ENCODE assay signal across 14 cellular contexts in genomic region chr12:93061414-93062099, GRCh38.
A peak's percentile ranks its signal among the peaks of the same experiment; 100 is the strongest.
DNase-seq lines count a peak whose midpoint lies in the region; TF ChIP-seq lines count a peak whose summit lies in the region.
"Had no signal": no experiment of that assay in that cellular context is flagged by ENCODE, and none has a peak within 500 bp of the region (broad histone marks: within the 10 kb centered on the region; RNA-seq: fewer than 3 reads in every experiment).

No MANE protein-coding gene starts in this region.

- no peaks in the 10 kb centered on the region for H3K27me3 Mint-ChIP-seq in Caco-2 (ENCODE audit: insufficient read depth, unreplicated experiment)

- H3K9me3 ChIP-seq in muscle layer of duodenum (ENCODE audit: control insufficient read depth in 1 of 2, low read length in 2 of 2): no peaks in the 10 kb centered on the region
- no peaks in the 10 kb centered on the region for H3K9me3 ChIP-seq in uterus
- no peaks in the 10 kb centered on the region for H3K9me3 ChIP-seq in spleen
- no peaks in the 10 kb centered on the region for H3K9me3 ChIP-seq in suprapubic skin
- H3K9me3 ChIP-seq in Caco-2: 0 out of 2 replicates have a peak, but pooled peaks cover 4% of the 10 kb centered on the region
- H3K9me3 ChIP-seq: A549, tibial nerve had no signal

- H3K4me1 Mint-ChIP-seq in Caco-2 (ENCODE audit: low read depth, unreplicated experiment): peaks cover 36% of the 10 kb centered on the region

- peak; percentile 12 for DNase-seq in NCI-H82 (lab: John Stamatoyannopoulos, UW)
- no peak for DNase-seq in NCI-H82 treated with DMSO at 0.1 percent for 48 hours (lab: John Stamatoyannopoulos, UW; ENCODE audit: unreplicated experiment)
- DNase-seq in dermis blood vessel endothelial cell: peak; percentile 12
- DNase-seq in uterus: peak in 1 of 2 donors; percentile 27
- DNase-seq in spleen: no peak
- no peak for DNase-seq in suprapubic skin (ENCODE audit: low spot score in 2 of 2)
- DNase-seq in Caco-2: no peak
- DNase-seq: activated gamma-delta T cell treated with Interleukin-2 at 50 U/mL for 16 hours; effector memory CD8-positive, alpha-beta T cell; NCI-H226; stimulated activated CD4-positive, alpha-beta T cell treated with anti-CD3 and anti-CD28 coated beads, Interleukin-4, amount 100 ng/mL, for 4 hours had no signal

- H3K36me3 ChIP-seq in muscle layer of duodenum (ENCODE audit: control insufficient read depth in 1 of 2, insufficient read depth in 2 of 2, low read length in 2 of 2) (no peaks in the 10 kb centered on the region), uterus (no peaks in the 10 kb centered on the region), spleen (no peaks in the 10 kb centered on the region), suprapubic skin (no peaks in the 10 kb centered on the region), Caco-2 (ENCODE audit: control insufficient read depth, insufficient read depth, low read length) (no peaks in the 10 kb centered on the region; the same call in 1 of the 2 replicates)
- H3K36me3 ChIP-seq: tibial nerve had no signal

- CTCF ChIA-PET in Caco-2 (lab: Charles Lee): no interaction called here

- WGBS in spleen, 5 donors: 63 to 92% (median 77%) methylated on average over 3 of the region's 3 CpGs
- 17% methylated on average over 3 of the region's 3 CpGs for WGBS in suprapubic skin

- TF ChIP-seq EP300 in suprapubic skin (IDR thresholded peaks at IDR 0.05): no peak

- H3K36me3 Mint-ChIP-seq in Caco-2 (ENCODE audit: insufficient read depth, unreplicated experiment): peaks cover 6% of the 10 kb centered on the region

- H3K27me3 ChIP-seq in muscle layer of duodenum (ENCODE audit: low read depth, low read length) (no peaks in the 10 kb centered on the region), uterus (no peaks in the 10 kb centered on the region), spleen (replicated peaks in 1 of 7) (peaks cover 0 to 12% (median 0%) of the 10 kb centered on the region in 7 donors), suprapubic skin (peaks cover 3% of the 10 kb centered on the region), Caco-2 (replicated peaks; ENCODE audit: control insufficient read depth, insufficient read depth, low read length) (no peaks in the 10 kb centered on the region)
- H3K27me3 ChIP-seq: tibial nerve had no signal

- H3K4me3 ChIP-seq in muscle layer of duodenum (ENCODE audit: low read depth in 1 of 2, low read length in 2 of 2) (peak overlapping the region; percentile 19 to 33), uterus (no peak overlapping the region), spleen (no peak overlapping the region), suprapubic skin (no peak overlapping the region), Caco-2 (ENCODE audit: low read depth, low read length) (no peak overlapping the region)
- H3K4me3 ChIP-seq: A549, tibial nerve had no signal

- TF ChIP-seq POLR2A in uterus (IDR thresholded peaks at IDR 0.05): no peak
- TF ChIP-seq POLR2A in spleen (IDR thresholded peaks at IDR 0.05): no peak
- TF ChIP-seq POLR2A in suprapubic skin (IDR thresholded peaks at IDR 0.05): no peak

- peaks cover 9% of the 10 kb centered on the region for H3K9me3 Mint-ChIP-seq in Caco-2 (ENCODE audit: unreplicated experiment)
- H3K9me3 Mint-ChIP-seq: effector memory CD8-positive, alpha-beta T cell had no signal

- H3K4me3 Mint-ChIP-seq in Caco-2 (ENCODE audit: unreplicated experiment): no peak overlapping the region
- H3K4me3 Mint-ChIP-seq: effector memory CD8-positive, alpha-beta T cell had no signal

- intact Hi-C loops in uterus (cut with DNase I; ENCODE audit: low total_unique reads) (no loop called here), spleen (cut with DNase I; ENCODE audit: low total_unique reads) (no loop called here), Caco-2 (cut with micrococcal nuclease; ENCODE audit: unreplicated experiment) (no loop called here)

- H3K27ac Mint-ChIP-seq in Caco-2 (ENCODE audit: unreplicated experiment): no peak overlapping the region
- H3K27ac Mint-ChIP-seq: effector memory CD8-positive, alpha-beta T cell had no signal

- no TSS peak for BruUV-seq in Caco-2 (replicated peaks; lab: Mats Ljungman, UMichigan)

- POLR2A ChIA-PET in Caco-2 (lab: Charles Lee): no interaction called here

- H3K4me1 ChIP-seq in muscle layer of duodenum (ENCODE audit: control insufficient read depth in 1 of 2, insufficient read depth in 2 of 2, low read length in 2 of 2): peaks cover 15 to 18% of the 10 kb centered on the region in 2 donors
- no peaks in the 10 kb centered on the region for H3K4me1 ChIP-seq in uterus
- peaks cover 0 to 24% (median 13%) of the 10 kb centered on the region in 6 donors for H3K4me1 ChIP-seq in spleen
- peaks cover 12% of the 10 kb centered on the region for H3K4me1 ChIP-seq in suprapubic skin
- peaks cover 35% of the 10 kb centered on the region for H3K4me1 ChIP-seq in Caco-2
- H3K4me1 ChIP-seq: A549 had no signal

- no peak for TF ChIP-seq CTCF in uterus (IDR thresholded peaks at IDR 0.05)
- no peak for TF ChIP-seq CTCF in spleen (IDR thresholded peaks at IDR 0.05 in 8 of 11, conservative IDR thresholded peaks at IDR 0.05 in 3 of 11)
- TF ChIP-seq CTCF in suprapubic skin (IDR thresholded peaks at IDR 0.05): no peak
- TF ChIP-seq CTCF in Caco-2 (IDR thresholded peaks at IDR 0.05; ENCODE audit: insufficient read depth in 1 of 2, low read depth in 1 of 2, low read length in 1 of 2, severe bottlenecking in 1 of 2, unreplicated experiment in 1 of 2): no peak

- H3K27ac ChIP-seq in muscle layer of duodenum (ENCODE audit: low read length): peak overlapping the region; percentile 46
- peak overlapping the region; percentile 43 to 58 for H3K27ac ChIP-seq in uterus
- peak overlapping the region in 1 of 8 donors; percentile 12 for H3K27ac ChIP-seq in spleen
- no peak overlapping the region for H3K27ac ChIP-seq in suprapubic skin
- H3K27ac ChIP-seq: A549 had no signal

Comparison
In these comparisons a context has a peak if more than half of its experiments do, and no peak if none do; other contexts are left out.
1. DNase-seq: peak in NCI-H82 (single experiment) and dermis blood vessel endothelial cell (single experiment); none in NCI-H82 treated with DMSO at 0.1 percent for 48 hours (single experiment), spleen (single experiment), suprapubic skin (0 of 2) and Caco-2 (0 of 2).
2. H3K4me3 ChIP-seq: peak in muscle layer of duodenum (2 of 2); none in uterus (0 of 2), spleen (0 of 8), suprapubic skin (single experiment) and Caco-2 (single experiment).